In the genomic region with DNA sequence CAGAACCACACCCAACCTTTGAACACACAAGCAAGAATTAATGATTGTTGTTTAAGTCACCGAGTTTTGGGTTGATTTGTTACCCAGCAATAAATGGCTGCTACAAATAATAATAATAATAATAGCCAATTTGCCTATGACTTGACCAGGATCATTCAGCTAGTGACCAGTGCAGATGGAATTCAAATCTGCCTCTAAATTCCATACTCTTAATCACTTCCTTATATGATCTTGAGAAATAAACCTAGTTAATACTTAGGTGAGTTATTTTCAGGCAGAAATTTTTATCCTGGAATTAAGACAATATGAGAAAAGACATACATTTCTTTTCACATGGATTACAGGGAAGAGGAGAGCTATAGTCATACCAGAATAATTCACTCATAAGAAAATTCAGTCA, we compare ENCODE assay signal across 15 cellular contexts.
DNase-seq lines count a peak whose midpoint lies in the region; ATAC-seq and TF ChIP-seq lines count a peak whose summit lies in the region.
"Had no signal": no experiment of that assay in that cellular context is flagged by ENCODE, and none has a peak within 500 bp of the region (broad histone marks: within the 10 kb centered on the region; RNA-seq: fewer than 3 reads in every experiment).

No MANE protein-coding gene starts in this region.

- H3K4me3 Mint-ChIP-seq in osteocyte (ENCODE audit: unreplicated experiment) (no peak overlapping the region), immature natural killer cell (no peak overlapping the region)
- H3K4me3 Mint-ChIP-seq: activated naive CD8-positive, alpha-beta T cell treated with anti-CD3 and anti-CD28 coated beads, Interleukin-2, amount 50 U/mL, for 24 hours; activated T-cell treated with anti-CD3 and anti-CD28 coated beads, Interleukin-2, amount 50 U/mL, for 72 hours had no signal

- H3K9me3 Mint-ChIP-seq in osteocyte (ENCODE audit: unreplicated experiment) (no peaks in the 10 kb centered on the region), immature natural killer cell (no peaks in the 10 kb centered on the region)
- H3K9me3 Mint-ChIP-seq: activated naive CD8-positive, alpha-beta T cell treated with anti-CD3 and anti-CD28 coated beads, Interleukin-2, amount 50 U/mL, for 24 hours; activated T-cell treated with anti-CD3 and anti-CD28 coated beads, Interleukin-2, amount 50 U/mL, for 72 hours had no signal

- no peak for ATAC-seq in Right ventricle myocardium superior (ENCODE audit: poor library complexity)
- ATAC-seq: activated naive CD8-positive, alpha-beta T cell treated with anti-CD3 and anti-CD28 coated beads, Interleukin-2, amount 50 U/mL, for 24 hours; activated T-cell treated with anti-CD3 and anti-CD28 coated beads, Interleukin-2, amount 50 U/mL, for 72 hours had no signal

- peaks cover 66% of the 10 kb centered on the region for H3K4me1 Mint-ChIP-seq in osteocyte (ENCODE audit: unreplicated experiment)
- no peaks in the 10 kb centered on the region for H3K4me1 Mint-ChIP-seq in immature natural killer cell
- H3K4me1 Mint-ChIP-seq: activated naive CD8-positive, alpha-beta T cell treated with anti-CD3 and anti-CD28 coated beads, Interleukin-2, amount 50 U/mL, for 24 hours had no signal

- H3K27me3 ChIP-seq in right atrium auricular region (no peaks in the 10 kb centered on the region), uterus (no peaks in the 10 kb centered on the region)
- H3K27me3 ChIP-seq: colonic mucosa, MG63 had no signal

- H3K27ac ChIP-seq in right atrium auricular region (peak overlapping the region; percentile 77 to 84), epithelial cell of prostate (peak overlapping the region; percentile 80), uterus (peak overlapping the region; percentile 89 to 94)

- H3K36me3 ChIP-seq in right atrium auricular region (no peaks in the 10 kb centered on the region), uterus (no peaks in the 10 kb centered on the region)
- H3K36me3 ChIP-seq: colonic mucosa, MG63 had no signal

- H3K9me3 ChIP-seq in right atrium auricular region = no peaks in the 10 kb centered on the region
- H3K9me3 ChIP-seq in uterus = no peaks in the 10 kb centered on the region
- H3K9me3 ChIP-seq: colonic mucosa, MG63 had no signal

- H3K27me3 Mint-ChIP-seq in osteocyte (ENCODE audit: unreplicated experiment) (no peaks in the 10 kb centered on the region), immature natural killer cell (ENCODE audit: low read depth in 3 of 3) (peaks cover 2 to 10% (median 4%) of the 10 kb centered on the region in 3 donors)

- H3K4me1 ChIP-seq in right atrium auricular region (peaks cover 0 to 41% of the 10 kb centered on the region in 2 donors), uterus (peaks cover 4 to 15% of the 10 kb centered on the region in 2 donors)
- H3K4me1 ChIP-seq: colonic mucosa had no signal

- H3K36me3 Mint-ChIP-seq in osteocyte (ENCODE audit: unreplicated experiment) (no peaks in the 10 kb centered on the region), immature natural killer cell (no peaks in the 10 kb centered on the region)

- H3K27ac Mint-ChIP-seq in osteocyte (ENCODE audit: unreplicated experiment) (peak overlapping the region; percentile 96), immature natural killer cell (no peak overlapping the region)
- H3K27ac Mint-ChIP-seq: activated naive CD8-positive, alpha-beta T cell treated with anti-CD3 and anti-CD28 coated beads, Interleukin-2, amount 50 U/mL, for 24 hours; activated T-cell treated with anti-CD3 and anti-CD28 coated beads, Interleukin-2, amount 50 U/mL, for 72 hours had no signal

- no peak for DNase-seq in right atrium auricular region (ENCODE audit: low spot score)
- DNase-seq in Right ventricle myocardium superior = no peak
- DNase-seq in epithelial cell of prostate (ENCODE audit: low read depth, low spot score) = no peak
- no peak for DNase-seq in osteocyte (ENCODE audit: extremely low spot score, unreplicated experiment)
- DNase-seq in uterus = no peak
- DNase-seq in Ammon's horn (ENCODE audit: low spot score) = no peak
- no peak for DNase-seq in immature natural killer cell
- no peak for DNase-seq in GM19238 (ENCODE audit: insufficient read length, low spot score)
- DNase-seq: activated naive CD8-positive, alpha-beta T cell treated with anti-CD3 and anti-CD28 coated beads, Interleukin-2, amount 50 U/mL, for 24 hours; activated T-cell treated with anti-CD3 and anti-CD28 coated beads, Interleukin-2, amount 50 U/mL, for 72 hours; colonic mucosa; MG63; SHP77; stimulated activated CD4-positive, alpha-beta T cell treated with anti-CD3 and anti-CD28 coated beads, Interleukin-2, amount 100 ng/mL, for 24 hours; T-helper 9 cell had no signal

- intact Hi-C loops in Right ventricle myocardium superior (cut with DNase I) (no loop called here), uterus (cut with DNase I; ENCODE audit: low total_unique reads) (no loop called here)

- no peak for TF ChIP-seq POLR2A in uterus (IDR thresholded peaks at IDR 0.05)

- TF ChIP-seq CTCF in right atrium auricular region (IDR thresholded peaks at IDR 0.05) = no peak
- TF ChIP-seq CTCF in osteocyte (IDR thresholded peaks at IDR 0.05) = no peak
- no peak for TF ChIP-seq CTCF in uterus (IDR thresholded peaks at IDR 0.05)

- H3K4me3 ChIP-seq in right atrium auricular region (no peak overlapping the region), uterus (no peak overlapping the region)
- H3K4me3 ChIP-seq: colonic mucosa, MG63 had no signal
